ENCODE assay signal across 8 cellular contexts in genomic region chr19:49442793-49443365, GRCh38. TPM values are rescaled to one million over a fixed set of nuclear protein-coding genes. Genes with fewer than 3 reads are reported as not detected.
DNase-seq lines count a peak whose midpoint lies in the region; ATAC-seq lines count a peak whose summit lies in the region.

No MANE protein-coding gene starts in this region.

- peak; percentile 98 for DNase-seq in NCI-H2171 (lab: John Stamatoyannopoulos, UW)
- DNase-seq in activated CD4-positive, CD25-positive, alpha-beta regulatory T cell treated with anti-CD3 and anti-CD28 coated beads, Interleukin-2, amount 50 U/mL, for 72 hours, result peak; percentile 62
- peak; percentile 41 for DNase-seq in effector CD8-positive, alpha-beta T cell (lab: John Stamatoyannopoulos, UW)
- peak; percentile 83 to 91 for DNase-seq in lung microvascular endothelial cell (ENCODE audit: low read depth in 2 of 2)
- peak; percentile 49 for DNase-seq in stimulated activated naive CD4-positive, alpha-beta T cell treated with Interleukin-2 at 50 U/mL for 16 hours (lab: John Stamatoyannopoulos, UW)
- no peak for DNase-seq in inferior parietal cortex (ENCODE audit: extremely low spot score)

- peak overlapping the region; percentile 57; the same call in 1 of the 2 replicates for H3K4me3 ChIP-seq in GM08714 (ENCODE audit: low read length)

- peak; percentile 15 for ATAC-seq in HG02678 (IDR thresholded peaks at IDR 0.05; ENCODE audit: unreplicated experiment)

RNA-seq across cellular contexts. Expression of gene SLC17A7, which starts 1.6 kb away (rescaled TPM):
- under 0.01 and 0.20 TPM in 2 replicates for total RNA-seq in lung microvascular endothelial cell

RNA-seq across cellular contexts. Expression of gene PIH1D1, which starts 8.7 kb away (rescaled TPM):
- 115 and 140 TPM in 2 replicates for total RNA-seq in lung microvascular endothelial cell

RNA-seq across cellular contexts. Expression of gene ALDH16A1, which starts 10.1 kb away (rescaled TPM):
- 32.3 and 49.6 TPM in 2 replicates for total RNA-seq in lung microvascular endothelial cell

RNA-seq across cellular contexts. Expression of gene GFY, which starts 17.7 kb away (rescaled TPM):
- not detected in 2 replicates for total RNA-seq in lung microvascular endothelial cell

RNA-seq across cellular contexts. Expression of gene PTH2, which starts 19.6 kb away (rescaled TPM):
- total RNA-seq in lung microvascular endothelial cell, result not detected in 2 replicates
